8 cellular contexts compared by ENCODE assay signal in genomic region chr14:106879241-106879640, GRCh38.
DNase-seq lines count a peak whose midpoint lies in the region; ATAC-seq and TF ChIP-seq lines count a peak whose summit lies in the region.

No MANE protein-coding gene starts in this region.

- no peak overlapping the region for H3K4me3 Mint-ChIP-seq in activated T-helper 17 cell treated with anti-CD3 and anti-CD28 coated beads, Interleukin-2, amount 50 U/mL, for 72 hours
- no peak overlapping the region for H3K4me3 Mint-ChIP-seq in neural progenitor cell

- no peaks in the 10 kb centered on the region for H3K36me3 Mint-ChIP-seq in activated T-helper 17 cell treated with anti-CD3 and anti-CD28 coated beads, Interleukin-2, amount 50 U/mL, for 72 hours (ENCODE audit: low read depth)
- H3K36me3 Mint-ChIP-seq in neural progenitor cell: no peaks in the 10 kb centered on the region

- H3K9me3 ChIP-seq in neural progenitor cell (ENCODE audit: low read depth): peaks cover 38% of the 10 kb centered on the region

- H3F3A ChIP-seq in neural progenitor cell (ENCODE audit: low read depth): no peaks in the 10 kb centered on the region

- DNase-seq in COLO668 (lab: John Stamatoyannopoulos, UW; ENCODE audit: unreplicated experiment): peak; percentile 69
- DNase-seq in NCI-H748 treated with DMSO at 0.1 percent for 48 hours (lab: John Stamatoyannopoulos, UW): peak; percentile 25
- DNase-seq in neural progenitor cell (ENCODE audit: low spot score): no peak
- no peak for DNase-seq in medulla oblongata (ENCODE audit: extremely low spot score)
- no peak for DNase-seq in GOT3 (lab: John Stamatoyannopoulos, UW)

- H3K27me3 Mint-ChIP-seq in activated T-helper 17 cell treated with anti-CD3 and anti-CD28 coated beads, Interleukin-2, amount 50 U/mL, for 72 hours: peaks cover 13% of the 10 kb centered on the region
- H3K27me3 Mint-ChIP-seq in neural progenitor cell (ENCODE audit: insufficient read depth, low read depth): peaks cover 2% of the 10 kb centered on the region

- no peaks in the 10 kb centered on the region for H4K20me1 ChIP-seq in neural progenitor cell (ENCODE audit: low read depth)

- H3K9ac ChIP-seq in neural progenitor cell: no peak overlapping the region

- no peak overlapping the region for H3K27ac ChIP-seq in neural progenitor cell

- no peak overlapping the region for H3K4me3 ChIP-seq in neural progenitor cell

- H3K27me3 ChIP-seq in neural progenitor cell: no peaks in the 10 kb centered on the region

- H3K79me2 ChIP-seq in neural progenitor cell (ENCODE audit: low read depth): no peaks in the 10 kb centered on the region

- H3K4me1 ChIP-seq in neural progenitor cell: no peaks in the 10 kb centered on the region

- H3K4me2 ChIP-seq in neural progenitor cell: no peak overlapping the region

- H3K27ac Mint-ChIP-seq in activated T-helper 17 cell treated with anti-CD3 and anti-CD28 coated beads, Interleukin-2, amount 50 U/mL, for 72 hours: no peak overlapping the region
- no peak overlapping the region for H3K27ac Mint-ChIP-seq in neural progenitor cell

- no peaks in the 10 kb centered on the region for H3K9me3 Mint-ChIP-seq in activated T-helper 17 cell treated with anti-CD3 and anti-CD28 coated beads, Interleukin-2, amount 50 U/mL, for 72 hours
- peaks cover 39% of the 10 kb centered on the region for H3K9me3 Mint-ChIP-seq in neural progenitor cell

- H2AFZ ChIP-seq in neural progenitor cell (replicated peaks): no peak overlapping the region

- H3K36me3 ChIP-seq in neural progenitor cell: no peaks in the 10 kb centered on the region

- ATAC-seq in GM21619 (IDR thresholded peaks at IDR 0.05; ENCODE audit: unreplicated experiment): peak; percentile 44
- peak; percentile 72 for ATAC-seq in activated T-helper 17 cell treated with anti-CD3 and anti-CD28 coated beads, Interleukin-2, amount 50 U/mL, for 72 hours (replicated peaks)
- ATAC-seq in GM21723 (IDR thresholded peaks at IDR 0.05; ENCODE audit: unreplicated experiment): no peak

- TF ChIP-seq CTCF in neural progenitor cell (IDR thresholded peaks at IDR 0.05): peak; percentile 9

- no peaks in the 10 kb centered on the region for H3K4me1 Mint-ChIP-seq in activated T-helper 17 cell treated with anti-CD3 and anti-CD28 coated beads, Interleukin-2, amount 50 U/mL, for 72 hours
- no peaks in the 10 kb centered on the region for H3K4me1 Mint-ChIP-seq in neural progenitor cell

Comparison
In these comparisons a context has a peak if more than half of its experiments do, and no peak if none do; other contexts are left out.
1. DNase-seq: peak in COLO668 (single experiment) and NCI-H748 treated with DMSO at 0.1 percent for 48 hours (single experiment); none in neural progenitor cell (single experiment), medulla oblongata (single experiment) and GOT3 (single experiment).